In the genomic region with DNA sequence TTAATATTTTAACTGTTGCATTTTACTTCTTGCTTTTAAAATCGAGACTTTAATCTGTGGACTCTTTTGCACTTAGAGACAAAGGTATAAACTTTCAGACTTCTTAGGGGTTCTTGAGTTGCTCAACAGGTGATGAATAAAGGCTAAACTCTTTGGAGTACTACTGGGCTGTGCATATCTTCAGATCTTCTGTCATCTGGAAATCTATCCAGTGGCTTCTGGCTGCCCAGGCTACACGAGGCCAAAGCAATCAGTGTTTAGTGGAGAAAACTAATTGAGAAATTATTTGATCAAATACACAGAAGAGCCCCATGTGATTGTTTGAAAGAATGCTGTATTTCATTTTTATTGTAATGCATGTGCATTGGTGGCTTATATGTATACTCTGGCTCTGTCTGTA, we compare ENCODE assay signal across 28 cellular contexts.
"Had no signal": no experiment of that assay in that cellular context is flagged by ENCODE, and none has a peak within 500 bp of the region (broad histone marks: within the 10 kb centered on the region; RNA-seq: fewer than 3 reads in every experiment).

No MANE protein-coding gene starts in this region.

- H3K4me1 ChIP-seq: ascending aorta had no signal

- FAIRE-seq: TTC549 had no signal

- H3K27me3 ChIP-seq: ascending aorta, body of pancreas had no signal

- H3K36me3 Mint-ChIP-seq: activated CD4-positive, alpha-beta memory T cell treated with anti-CD3 and anti-CD28 coated beads for 36 hours; activated naive CD4-positive, alpha-beta T cell treated with anti-CD3 and anti-CD28 coated beads, Interleukin-2, amount 50 U/mL, for 72 hours; T-cell had no signal

- H3K27me3 Mint-ChIP-seq: activated B cell treated with CpG ODN at 0.5 μM for 24 hours had no signal

- H3K9me3 Mint-ChIP-seq: activated B cell treated with CpG ODN at 0.5 μM for 24 hours; activated CD4-positive, alpha-beta memory T cell treated with anti-CD3 and anti-CD28 coated beads for 36 hours; activated CD4-positive, alpha-beta T cell treated with anti-CD3 and anti-CD28 coated beads, Interleukin-2, amount 10 ng/mL, durations not matched to agents 7 days and 5 days; activated naive CD4-positive, alpha-beta T cell treated with anti-CD3 and anti-CD28 coated beads, Interleukin-2, amount 50 U/mL, for 72 hours; activated naive CD8-positive, alpha-beta T cell treated with anti-CD3 and anti-CD28 coated beads, Interleukin-2, amount 50 U/mL, for 24 hours; activated T-cell treated with anti-CD3 and anti-CD28 coated beads, Interleukin-2, amount 50 U/mL, for 4 hours; central memory CD8-positive, alpha-beta T cell; T-cell had no signal

- H3K9me3 ChIP-seq: ascending aorta, body of pancreas had no signal

- H3K4me3 Mint-ChIP-seq: activated B cell treated with CpG ODN at 0.5 μM for 24 hours; activated CD4-positive, alpha-beta memory T cell treated with anti-CD3 and anti-CD28 coated beads for 36 hours; activated CD4-positive, alpha-beta T cell treated with anti-CD3 and anti-CD28 coated beads, Interleukin-2, amount 10 ng/mL, durations not matched to agents 7 days and 5 days; activated naive CD8-positive, alpha-beta T cell treated with anti-CD3 and anti-CD28 coated beads, Interleukin-2, amount 50 U/mL, for 24 hours; activated T-cell treated with anti-CD3 and anti-CD28 coated beads, Interleukin-2, amount 50 U/mL, for 4 hours; central memory CD8-positive, alpha-beta T cell; T-cell had no signal

- H3K4me3 ChIP-seq: ascending aorta, body of pancreas had no signal

- ATAC-seq: activated naive CD4-positive, alpha-beta T cell treated with anti-CD3 and anti-CD28 coated beads, Interleukin-2, amount 50 U/mL, for 72 hours; activated naive CD8-positive, alpha-beta T cell treated with anti-CD3 and anti-CD28 coated beads, Interleukin-2, amount 50 U/mL, for 24 hours; activated T-cell treated with anti-CD3 and anti-CD28 coated beads, Interleukin-2, amount 50 U/mL, for 4 hours; body of pancreas; PC-3; T-cell had no signal

- H3K27ac Mint-ChIP-seq: activated B cell treated with CpG ODN at 0.5 μM for 24 hours; activated CD4-positive, alpha-beta memory T cell treated with anti-CD3 and anti-CD28 coated beads for 36 hours; activated CD4-positive, alpha-beta T cell treated with anti-CD3 and anti-CD28 coated beads, Interleukin-2, amount 10 ng/mL, durations not matched to agents 7 days and 5 days; activated naive CD4-positive, alpha-beta T cell treated with anti-CD3 and anti-CD28 coated beads, Interleukin-2, amount 50 U/mL, for 72 hours; activated naive CD8-positive, alpha-beta T cell treated with anti-CD3 and anti-CD28 coated beads, Interleukin-2, amount 50 U/mL, for 24 hours; T-cell had no signal

- H3K27ac ChIP-seq: ascending aorta, body of pancreas had no signal

- DNase-seq: activated B cell treated with CpG ODN at 0.5 μM for 24 hours; activated CD4-positive, alpha-beta memory T cell treated with anti-CD3 and anti-CD28 coated beads for 36 hours; activated CD4-positive, alpha-beta T cell treated with anti-CD3 and anti-CD28 coated beads for 1 hour; activated CD4-positive, alpha-beta T cell treated with anti-CD3 and anti-CD28 coated beads, Interleukin-2, amount 10 ng/mL, durations not matched to agents 7 days and 5 days; activated CD8-positive, alpha-beta memory T cell treated with anti-CD3 and anti-CD28 coated beads for 24 hours; activated effector memory CD4-positive, alpha-beta T cell treated with anti-CD3 and anti-CD28 coated beads, Interleukin-2, amount 50 U/mL, for 16 hours; activated naive CD4-positive, alpha-beta T cell treated with Interleukin-2 at 50 U/mL for 16 hours; activated naive CD8-positive, alpha-beta T cell treated with anti-CD3 and anti-CD28 coated beads, Interleukin-2, amount 50 U/mL, for 24 hours; activated T-cell treated with anti-CD3 and anti-CD28 coated beads, Interleukin-2, amount 50 U/mL, for 4 hours; amniotic stem cell; body of pancreas; NCI-H1105 treated with DMSO at 0.1 percent for 48 hours; NCI-H1436 treated with DMSO at 0.1 percent for 48 hours; NCI-H1930; NCI-H2107; NCI-H2171 treated with DMSO at 0.1 percent for 48 hours; NCI-H226; NCI-H526; NCI-H82; PC-3; SHP77 treated with DMSO at 0.1 percent for 48 hours; T-cell; T-helper 2 cell; T1000 had no signal

- H3K36me3 ChIP-seq: ascending aorta had no signal
